ENCODE assay signal across 19 cellular contexts in the genomic region with DNA sequence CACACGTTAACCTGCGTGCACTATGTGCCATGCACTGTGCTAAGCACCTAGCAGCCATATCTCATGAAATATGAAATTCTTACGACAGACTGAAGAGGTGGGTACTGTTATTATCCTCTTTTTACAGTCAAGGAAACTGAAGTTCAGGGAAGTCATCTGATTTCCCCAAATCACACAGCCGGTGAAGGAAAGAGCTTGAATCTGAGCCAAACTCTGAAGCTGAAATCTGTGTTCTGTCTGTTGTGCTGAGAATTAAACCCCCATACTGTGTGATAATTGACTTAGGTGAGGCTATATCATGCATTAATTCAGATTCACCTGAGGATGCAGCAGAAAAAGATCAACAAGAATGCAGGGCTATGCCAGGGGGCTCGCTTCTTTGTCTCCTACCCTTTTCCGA. TPM values are rescaled to one million over a fixed set of nuclear protein-coding genes. Genes with fewer than 3 reads are reported as not detected.
DNase-seq lines count a peak whose midpoint lies in the region; ATAC-seq and TF ChIP-seq lines count a peak whose summit lies in the region.
"Had no signal": no experiment of that assay in that cellular context is flagged by ENCODE, and none has a peak within 500 bp of the region (broad histone marks: within the 10 kb centered on the region; RNA-seq: fewer than 3 reads in every experiment).

No MANE protein-coding gene starts in this region.

- H2AFZ ChIP-seq in ACC112 (ENCODE audit: low read length, unreplicated experiment): no peak overlapping the region

- no peak for TF ChIP-seq POLR2A in body of pancreas (IDR thresholded peaks at IDR 0.05)
- TF ChIP-seq POLR2A in stomach (IDR thresholded peaks at IDR 0.05): no peak

- no peak for TF ChIP-seq CTCF in body of pancreas (IDR thresholded peaks at IDR 0.05)
- no peak for TF ChIP-seq CTCF in stomach (IDR thresholded peaks at IDR 0.05)
- no peak for TF ChIP-seq CTCF in natural killer cell (IDR thresholded peaks at IDR 0.05)

- no peak overlapping the region for H3K27ac Mint-ChIP-seq in natural killer cell
- H3K27ac Mint-ChIP-seq: activated CD8-positive, alpha-beta memory T cell treated with anti-CD3 and anti-CD28 coated beads, Interleukin-2, amount 10 ng/mL, durations not matched to agents 7 days and 5 days; immature natural killer cell had no signal

- H3K4me3 ChIP-seq in ACC112 (ENCODE audit: low read depth, low read length): peak overlapping the region; percentile 7; the same call in 1 of the 2 replicates
- H3K4me3 ChIP-seq in body of pancreas: no peak overlapping the region
- peak overlapping the region; percentile 27 to 34 (median 32) for H3K4me3 ChIP-seq in stomach
- H3K4me3 ChIP-seq: mucosa of descending colon had no signal

- H3K27me3 Mint-ChIP-seq in natural killer cell (ENCODE audit: low read depth in 2 of 2): peaks cover 7 to 10% of the 10 kb centered on the region in 2 donors

- no peak overlapping the region for H3K4me3 Mint-ChIP-seq in natural killer cell
- H3K4me3 Mint-ChIP-seq: activated CD8-positive, alpha-beta memory T cell treated with anti-CD3 and anti-CD28 coated beads, Interleukin-2, amount 10 ng/mL, durations not matched to agents 7 days and 5 days; immature natural killer cell had no signal

- H3K9me3 ChIP-seq in body of pancreas (no peaks in the 10 kb centered on the region), stomach (no peaks in the 10 kb centered on the region)
- H3K9me3 ChIP-seq: mucosa of descending colon, pancreas had no signal

- WGBS in body of pancreas, 2 donors: 56 to 74% methylated on average over 6 of the region's 6 CpGs
- 60 to 75% (median 68%) methylated on average over 6 of the region's 6 CpGs for WGBS in stomach, 5 donors

- no peaks in the 10 kb centered on the region for H3K27me3 ChIP-seq in ACC112 (ENCODE audit: insufficient read depth, low read length)
- H3K27me3 ChIP-seq in body of pancreas: no peaks in the 10 kb centered on the region
- H3K27me3 ChIP-seq in layer of hippocampus (ENCODE audit: control insufficient read depth, insufficient read depth, low read length): peaks cover 2% of the 10 kb centered on the region
- H3K27me3 ChIP-seq in stomach: no peaks in the 10 kb centered on the region
- H3K27me3 ChIP-seq: pancreas had no signal

- ATAC-seq in body of pancreas: no peak
- no peak for ATAC-seq in natural killer cell
- ATAC-seq in GM18519 (IDR thresholded peaks at IDR 0.05; ENCODE audit: low FRiP score, unreplicated experiment): no peak
- ATAC-seq: activated CD8-positive, alpha-beta memory T cell treated with anti-CD3 and anti-CD28 coated beads, Interleukin-2, amount 10 ng/mL, durations not matched to agents 7 days and 5 days had no signal

- no peaks in the 10 kb centered on the region for H3K79me2 ChIP-seq in ACC112 (ENCODE audit: control insufficient read depth, insufficient read depth, low read length, unreplicated experiment)

- intact Hi-C loops in body of pancreas (cut with DNase I): no loop called here
- intact Hi-C loops in stomach (cut with DNase I; ENCODE audit: low total_unique reads): no loop called here
- intact Hi-C loops in natural killer cell (cut with micrococcal nuclease): no loop called here

- no peaks in the 10 kb centered on the region for H3K36me3 ChIP-seq in ACC112 (ENCODE audit: insufficient read depth, low read length)
- no peaks in the 10 kb centered on the region for H3K36me3 ChIP-seq in body of pancreas (replicated peaks in 1 of 2; ENCODE audit: insufficient read depth in 1 of 2, low read depth in 2 of 2)
- H3K36me3 ChIP-seq in stomach: no peaks in the 10 kb centered on the region
- H3K36me3 ChIP-seq: pancreas had no signal

- DNase-seq in body of pancreas (no peak), stomach (no peak), natural killer cell (no peak), HT-29 (ENCODE audit: low spot score) (no peak), amniotic stem cell (lab: John Stamatoyannopoulos, UW) (no peak)
- DNase-seq: activated CD4-positive, CD25-positive, alpha-beta regulatory T cell treated with anti-CD3 and anti-CD28 coated beads, Interleukin-2, amount 50 U/mL, for 72 hours; activated CD8-positive, alpha-beta memory T cell treated with anti-CD3 and anti-CD28 coated beads, Interleukin-2, amount 10 ng/mL, durations not matched to agents 7 days and 5 days; activated gamma-delta T cell treated with Interleukin-2 at 50 U/mL for 16 hours; immature natural killer cell; mucosa of descending colon; NCI-H446; SIG-M5 had no signal

- no peaks in the 10 kb centered on the region for H3K36me3 Mint-ChIP-seq in natural killer cell
- H3K36me3 Mint-ChIP-seq: activated CD8-positive, alpha-beta memory T cell treated with anti-CD3 and anti-CD28 coated beads, Interleukin-2, amount 10 ng/mL, durations not matched to agents 7 days and 5 days; immature natural killer cell had no signal

- no peak for TF ChIP-seq EP300 in stomach (IDR thresholded peaks at IDR 0.05)

- H3K4me1 Mint-ChIP-seq in natural killer cell: no peaks in the 10 kb centered on the region
- H3K4me1 Mint-ChIP-seq: activated CD8-positive, alpha-beta memory T cell treated with anti-CD3 and anti-CD28 coated beads, Interleukin-2, amount 10 ng/mL, durations not matched to agents 7 days and 5 days; immature natural killer cell had no signal

- no peaks in the 10 kb centered on the region for H3K9me3 Mint-ChIP-seq in natural killer cell
- H3K9me3 Mint-ChIP-seq: immature natural killer cell had no signal

- H3K4me1 ChIP-seq in ACC112 (ENCODE audit: control insufficient read depth, insufficient read depth, low read length, unreplicated experiment) (peaks cover 5% of the 10 kb centered on the region), body of pancreas (peaks cover 32% of the 10 kb centered on the region), stomach (peaks cover 5 to 35% (median 19%) of the 10 kb centered on the region in 4 donors)

- H3K27ac ChIP-seq in ACC112 (ENCODE audit: low read depth, low read length) (no peak overlapping the region), body of pancreas (peak overlapping the region; percentile 11 to 73 (median 64)), layer of hippocampus (ENCODE audit: low read depth, low read length) (peak overlapping the region; percentile 89), stomach (peak overlapping the region; percentile 15 to 80 (median 75))

RNA-seq across cellular contexts. Expression of gene FAM107A, which starts 0.5 kb away (rescaled TPM):
- total RNA-seq in body of pancreas: 10 to 100 TPM; 14.5 to 26.4 TPM
- total RNA-seq in stomach: 10 to 100 TPM in 4 of 5 donors, 1 to 10 TPM in 1; 4.7 to 35.2 (median 16.2) TPM
- 10 to 100 TPM; 22.4 to 55.4 (median 35.6) TPM for polyA plus RNA-seq in stomach
- total RNA-seq in natural killer cell: not detected
- 0.10 TPM in 1 of 2 replicates, not detected in the other for total RNA-seq in HT-29 (2014; rRNA removed; shearing (Covaris generic))
- total RNA-seq: activated CD8-positive, alpha-beta memory T cell treated with anti-CD3 and anti-CD28 coated beads, Interleukin-2, amount 10 ng/mL, durations not matched to agents 7 days and 5 days; bronchial epithelial cell; LHCN-M2; T-helper 2 cell treated with Interferon-gamma antibody and Interleukin-4, amounts not matched to agents 100 ng/mL and 5 ng/mL, for 36 hours had no signal
- polyA plus RNA-seq: immature natural killer cell had no signal

RNA-seq across cellular contexts. Expression of gene ACOX2, which starts 39.7 kb away (rescaled TPM):
- total RNA-seq in body of pancreas (1 to 10 TPM; 2.3 to 5.9 TPM), stomach (10 to 100 TPM in 2 of 5 donors, 1 to 10 TPM in 2, not detected in 1; 1.6 to 22.2 (median 10.1) TPM), natural killer cell (not detected)
- 10 to 100 TPM in 1 of 3 donors, 1 to 10 TPM in 2; 4.9 to 15.6 (median 7.5) TPM for polyA plus RNA-seq in stomach
- total RNA-seq in HT-29 (2014; rRNA removed; shearing (Covaris generic)): not detected in 2 replicates
- total RNA-seq: activated CD8-positive, alpha-beta memory T cell treated with anti-CD3 and anti-CD28 coated beads, Interleukin-2, amount 10 ng/mL, durations not matched to agents 7 days and 5 days; T-helper 2 cell treated with Interferon-gamma antibody and Interleukin-4, amounts not matched to agents 100 ng/mL and 5 ng/mL, for 36 hours had no signal
- polyA plus RNA-seq: immature natural killer cell had no signal

Comparison
In these comparisons a context has a peak if more than half of its experiments do, and no peak if none do; other contexts are left out.
1. H3K4me3 ChIP-seq: peak in ACC112 (single experiment) and stomach (4 of 4); none in body of pancreas (0 of 2).